In genomic region chr7:30931161-30931926, GRCh38 we compare ENCODE assay signal across 13 cellular contexts. TPM values are rescaled to one million over a fixed set of nuclear protein-coding genes. Genes with fewer than 3 reads are reported as not detected.
DNase-seq lines count a peak whose midpoint lies in the region; ATAC-seq and TF ChIP-seq lines count a peak whose summit lies in the region.
"Had no signal": no experiment of that assay in that cellular context is flagged by ENCODE, and none has a peak within 500 bp of the region (broad histone marks: within the 10 kb centered on the region; RNA-seq: fewer than 3 reads in every experiment).

No MANE protein-coding gene starts in this region.

- no peak overlapping the region for H3K4me2 ChIP-seq in mesendoderm (ENCODE audit: low read length)
- H3K4me2 ChIP-seq: A549 had no signal

- no peak for TF ChIP-seq CTCF in fibroblast of the aortic adventitia (IDR thresholded peaks at IDR 0.05; ENCODE audit: insufficient read depth, low read length)
- TF ChIP-seq CTCF in upper lobe of left lung (IDR thresholded peaks at IDR 0.05), result no peak
- TF ChIP-seq CTCF in type B pancreatic cell (conservative IDR thresholded peaks at IDR 0.05), result no peak

- no peak overlapping the region for H3K56ac ChIP-seq in mesendoderm (ENCODE audit: low read length)

- peak; percentile 38 for DNase-seq in activated CD8-positive, alpha-beta memory T cell treated with anti-CD3 and anti-CD28 coated beads, Interleukin-2, amount 10 ng/mL, durations not matched to agents 7 days and 5 days
- DNase-seq in activated CD8-positive, alpha-beta memory T cell treated with anti-CD3 and anti-CD28 coated beads, Interleukin-2, amount 50 U/mL, for 4 hours, result no peak
- DNase-seq in fibroblast of the aortic adventitia (ENCODE audit: low read depth) (peak; percentile 53), mesendoderm (peak; percentile 51), upper lobe of left lung (peak in 1 of 2 donors; percentile 34), type B pancreatic cell (ENCODE audit: extremely low spot score, unreplicated experiment) (no peak), GM19240 (ENCODE audit: insufficient read length, low spot score) (no peak)
- DNase-seq: NCI-H748 treated with DMSO at 0.1 percent for 48 hours; stimulated activated naive CD8-positive, alpha-beta T cell treated with anti-CD3 and anti-CD28 coated beads, Interleukin-15, Interleukin-2, amounts not matched to agents 100 U/mL and 50 U/mL, for 24 hours had no signal

- no peak overlapping the region for H4K5ac ChIP-seq in mesendoderm (ENCODE audit: low read length)

- no peaks in the 10 kb centered on the region for H3K9me3 ChIP-seq in upper lobe of left lung

- no peak for TF ChIP-seq POLR2A in upper lobe of left lung (IDR thresholded peaks at IDR 0.05)

- H3K36me3 Mint-ChIP-seq in activated CD8-positive, alpha-beta memory T cell treated with anti-CD3 and anti-CD28 coated beads, Interleukin-2, amount 10 ng/mL, durations not matched to agents 7 days and 5 days, result no peaks in the 10 kb centered on the region
- H3K36me3 Mint-ChIP-seq in type B pancreatic cell, result no peaks in the 10 kb centered on the region
- H3K36me3 Mint-ChIP-seq: T-cell had no signal

- H3K27ac Mint-ChIP-seq in activated CD8-positive, alpha-beta memory T cell treated with anti-CD3 and anti-CD28 coated beads, Interleukin-2, amount 10 ng/mL, durations not matched to agents 7 days and 5 days, result no peak overlapping the region
- no peak overlapping the region for H3K27ac Mint-ChIP-seq in type B pancreatic cell
- H3K27ac Mint-ChIP-seq: T-cell had no signal

- WGBS in mesendoderm (ENCODE audit: extremely low coverage, insufficient coverage, low lambda C conversion rate), result no CpG with 5 or more reads among the region's 24 CpGs
- WGBS in upper lobe of left lung, 2 donors, result 79 to 80% methylated on average over 21 to 24 of the region's 24 CpGs

- H3K4ac ChIP-seq in mesendoderm (ENCODE audit: low read depth, low read length), result no peak overlapping the region

- H2BK15ac ChIP-seq in mesendoderm (replicated peaks; ENCODE audit: low read depth), result no peak overlapping the region

- H3K4me1 ChIP-seq in mesendoderm (ENCODE audit: control insufficient read depth, low read depth, low read length), result no peaks in the 10 kb centered on the region
- peaks cover 6 to 30% (median 18%) of the 10 kb centered on the region in 4 donors for H3K4me1 ChIP-seq in upper lobe of left lung
- H3K4me1 ChIP-seq: A549 had no signal

- H3K27ac ChIP-seq in mesendoderm (ENCODE audit: low read depth, low read length) (no peak overlapping the region), upper lobe of left lung (peak overlapping the region in 3 of 4 donors; percentile 30 to 65 (median 54))
- H3K27ac ChIP-seq: A549 had no signal

- no peak overlapping the region for H3K4me3 Mint-ChIP-seq in activated CD8-positive, alpha-beta memory T cell treated with anti-CD3 and anti-CD28 coated beads, Interleukin-2, amount 10 ng/mL, durations not matched to agents 7 days and 5 days
- H3K4me3 Mint-ChIP-seq in type B pancreatic cell, result no peak overlapping the region
- H3K4me3 Mint-ChIP-seq: T-cell had no signal

- H3K9me3 Mint-ChIP-seq in activated CD8-positive, alpha-beta memory T cell treated with anti-CD3 and anti-CD28 coated beads, Interleukin-2, amount 10 ng/mL, durations not matched to agents 7 days and 5 days (ENCODE audit: low read depth), result no peaks in the 10 kb centered on the region
- H3K9me3 Mint-ChIP-seq in type B pancreatic cell, result no peaks in the 10 kb centered on the region

- no peaks in the 10 kb centered on the region for H3K4me1 Mint-ChIP-seq in activated CD8-positive, alpha-beta memory T cell treated with anti-CD3 and anti-CD28 coated beads, Interleukin-2, amount 10 ng/mL, durations not matched to agents 7 days and 5 days
- H3K4me1 Mint-ChIP-seq in type B pancreatic cell (ENCODE audit: unreplicated experiment), result peaks cover 21% of the 10 kb centered on the region
- H3K4me1 Mint-ChIP-seq: T-cell had no signal

- H3K79me2 ChIP-seq in mesendoderm (ENCODE audit: control insufficient read depth, insufficient read depth, low read length), result no peaks in the 10 kb centered on the region

- no peak overlapping the region for H3K18ac ChIP-seq in mesendoderm (ENCODE audit: low read length)

- H3K4me3 ChIP-seq in fibroblast of the aortic adventitia (ENCODE audit: low read depth, low read length) (no peak overlapping the region), mesendoderm (ENCODE audit: low read length) (no peak overlapping the region), upper lobe of left lung (no peak overlapping the region)
- H3K4me3 ChIP-seq: A549 had no signal

- no peak overlapping the region for H4K8ac ChIP-seq in mesendoderm (ENCODE audit: low read depth, low read length)

- H3K9ac ChIP-seq in mesendoderm (ENCODE audit: low read length), result no peak overlapping the region

- H2BK120ac ChIP-seq in mesendoderm (ENCODE audit: low read depth, low read length), result no peak overlapping the region

- H2AK5ac ChIP-seq in mesendoderm (ENCODE audit: low read length), result no peak overlapping the region

- no peaks in the 10 kb centered on the region for H3K27me3 Mint-ChIP-seq in activated CD8-positive, alpha-beta memory T cell treated with anti-CD3 and anti-CD28 coated beads, Interleukin-2, amount 10 ng/mL, durations not matched to agents 7 days and 5 days
- peaks cover 3% of the 10 kb centered on the region for H3K27me3 Mint-ChIP-seq in type B pancreatic cell

- H3K36me3 ChIP-seq in mesendoderm (ENCODE audit: control insufficient read depth, insufficient read depth, low read length), result no peaks in the 10 kb centered on the region
- H3K36me3 ChIP-seq in upper lobe of left lung, result peaks cover 0 to 20% (median 10%) of the 10 kb centered on the region in 4 donors

- ATAC-seq in activated CD8-positive, alpha-beta memory T cell treated with anti-CD3 and anti-CD28 coated beads, Interleukin-2, amount 10 ng/mL, durations not matched to agents 7 days and 5 days, result no peak
- ATAC-seq in upper lobe of left lung (ENCODE audit: low FRiP score in 2 of 2), result peak in 1 of 2 donors; percentile 42
- no peak for ATAC-seq in HG03378 (IDR thresholded peaks at IDR 0.05; ENCODE audit: unreplicated experiment)
- ATAC-seq: A549; stimulated activated naive CD8-positive, alpha-beta T cell treated with anti-CD3 and anti-CD28 coated beads, Interleukin-15, Interleukin-2, amounts not matched to agents 100 U/mL and 50 U/mL, for 24 hours; T-cell had no signal

- no peak for TF ChIP-seq EP300 in upper lobe of left lung (IDR thresholded peaks at IDR 0.05)

- H3K27me3 ChIP-seq in mesendoderm (ENCODE audit: insufficient read depth, low read length, poor library complexity), result no peaks in the 10 kb centered on the region
- H3K27me3 ChIP-seq in upper lobe of left lung, result no peaks in the 10 kb centered on the region

- no peak overlapping the region for H2BK5ac ChIP-seq in mesendoderm (ENCODE audit: low read length)

- no peaks in the 10 kb centered on the region for H3K79me1 ChIP-seq in mesendoderm (ENCODE audit: low read length)

- CTCF ChIA-PET in activated CD8-positive, alpha-beta memory T cell treated with anti-CD3 and anti-CD28 coated beads, Interleukin-2, amount 10 ng/mL, durations not matched to agents 7 days and 5 days (lab: Charles Lee), result no interaction called here

- no peak overlapping the region for H3K23ac ChIP-seq in mesendoderm (ENCODE audit: low read length)

RNA-seq across cellular contexts. Expression of gene AQP1, which starts 19.7 kb away (rescaled TPM):
- under 1 TPM in 1 of 2 experiments, not detected in 1; 0.15 TPM for total RNA-seq in activated CD8-positive, alpha-beta memory T cell treated with anti-CD3 and anti-CD28 coated beads, Interleukin-2, amount 10 ng/mL, durations not matched to agents 7 days and 5 days
- total RNA-seq in fibroblast of the aortic adventitia (ENCODE audit: low replicate concordance) (2.8 and 4.5 TPM in 2 replicates), upper lobe of left lung (1,000 to 10,000 TPM in 1 of 6 donors, 100 to 1,000 TPM in 5; 113 to 1,228 (median 802) TPM), type B pancreatic cell (ENCODE audit: low replicate concordance) (1.7 and 6.0 TPM in 2 replicates)
- polyA plus RNA-seq in mesendoderm (2013, experiment 1 of 2), result not detected
- not detected for polyA plus RNA-seq in mesendoderm (2013, experiment 2 of 2)

RNA-seq across cellular contexts. Expression of gene GHRHR, which starts 32.4 kb away (rescaled TPM):
- total RNA-seq in activated CD8-positive, alpha-beta memory T cell treated with anti-CD3 and anti-CD28 coated beads, Interleukin-2, amount 10 ng/mL, durations not matched to agents 7 days and 5 days, result not detected
- total RNA-seq in fibroblast of the aortic adventitia (ENCODE audit: low replicate concordance) (not detected in 2 replicates), upper lobe of left lung (1 to 10 TPM in 2 of 6 donors, under 1 TPM in 2, not detected in 2; 0.67 to 3.1 (median 1.1) TPM), type B pancreatic cell (ENCODE audit: low replicate concordance) (not detected in 2 replicates)
- polyA plus RNA-seq in mesendoderm (2013, experiment 1 of 2), result 1.7 TPM
- 2.4 TPM for polyA plus RNA-seq in mesendoderm (2013, experiment 2 of 2)
- total RNA-seq: lung microvascular endothelial cell, T-cell had no signal
- polyA plus RNA-seq: A549 had no signal

Comparison
In these comparisons a context has a peak if more than half of its experiments do, and no peak if none do; other contexts are left out.
1. DNase-seq: peak in activated CD8-positive, alpha-beta memory T cell treated with anti-CD3 and anti-CD28 coated beads, Interleukin-2, amount 10 ng/mL, durations not matched to agents 7 days and 5 days (single experiment), fibroblast of the aortic adventitia (single experiment) and mesendoderm (single experiment); none in activated CD8-positive, alpha-beta memory T cell treated with anti-CD3 and anti-CD28 coated beads, Interleukin-2, amount 50 U/mL, for 4 hours (single experiment), type B pancreatic cell (single experiment) and GM19240 (single experiment).
2. RNA of gene AQP1, which starts 19.7 kb away (total RNA-seq): 113 to 1,228 TPM in upper lobe of left lung; 1.7 to 6.0 TPM in type B pancreatic cell, 2.8 to 4.5 TPM in fibroblast of the aortic adventitia and 0.15 TPM in activated CD8-positive, alpha-beta memory T cell treated with anti-CD3 and anti-CD28 coated beads, Interleukin-2, amount 10 ng/mL, durations not matched to agents 7 days and 5 days; every median in the first group is over 10 times any median in the second.